Comparison of ENCODE assay signal across 15 cellular contexts in genomic region chr4:2297606-2298517, GRCh38. TPM values are rescaled to one million over a fixed set of nuclear protein-coding genes. Genes with fewer than 3 reads are reported as not detected.
DNase-seq lines count a peak whose midpoint lies in the region; ATAC-seq, FAIRE-seq and TF ChIP-seq lines count a peak whose summit lies in the region.
"Had no signal": no experiment of that assay in that cellular context is flagged by ENCODE, and none has a peak within 500 bp of the region (broad histone marks: within the 10 kb centered on the region; RNA-seq: fewer than 3 reads in every experiment).

No MANE protein-coding gene starts in this region.

- H3K79me2 ChIP-seq in astrocyte (ENCODE audit: insufficient read depth, low read length), result no peaks in the 10 kb centered on the region

- no peak for DNase-seq in CD4-positive, CD25-positive, alpha-beta regulatory T cell
- DNase-seq in NAMALWA (ENCODE audit: low spot score) (peak; percentile 77), astrocyte (ENCODE audit: low read depth) (no peak), neural crest cell (ENCODE audit: low read depth, low spot score) (no peak), COLO829 (ENCODE audit: low spot score) (no peak), NCI-H748 (lab: John Stamatoyannopoulos, UW; ENCODE audit: unreplicated experiment) (no peak)
- DNase-seq in stimulated activated CD4-positive, alpha-beta T cell treated with anti-CD3 and anti-CD28 coated beads, Interleukin-15, amount 100 ng/mL, for 24 hours, result no peak
- DNase-seq: dermis blood vessel endothelial cell, DMS79 treated with DMSO at 0.1 percent for 48 hours, NCI-H2029, NCI-H774 had no signal

- H3K4me1 Mint-ChIP-seq in CD4-positive, CD25-positive, alpha-beta regulatory T cell, result peaks cover 8 to 30% (median 14%) of the 10 kb centered on the region in 4 donors
- H3K4me1 Mint-ChIP-seq in astrocyte (ENCODE audit: low read depth, unreplicated experiment) (no peaks in the 10 kb centered on the region), neural crest cell (no peaks in the 10 kb centered on the region)

- H3K36me3 ChIP-seq in CD4-positive, CD25-positive, alpha-beta regulatory T cell (ENCODE audit: control insufficient read depth, insufficient read depth, low read length), result peaks cover 9% of the 10 kb centered on the region
- H3K36me3 ChIP-seq in astrocyte (ENCODE audit: insufficient read depth, low read length), result no peaks in the 10 kb centered on the region
- H3K36me3 ChIP-seq: ovary had no signal

- H3K4me1 ChIP-seq in CD4-positive, CD25-positive, alpha-beta regulatory T cell (ENCODE audit: control insufficient read depth, insufficient read depth, low read length, poor library complexity, severe bottlenecking), result peaks cover 3% of the 10 kb centered on the region
- H3K4me1 ChIP-seq in astrocyte (ENCODE audit: insufficient read depth, low read length), result no peaks in the 10 kb centered on the region
- H3K4me1 ChIP-seq: ascending aorta, upper lobe of left lung had no signal

- H2AFZ ChIP-seq in astrocyte (ENCODE audit: low read depth, low read length), result no peak overlapping the region

- no peak for ATAC-seq in CD4-positive, CD25-positive, alpha-beta regulatory T cell (ENCODE audit: low read depth in 2 of 2)
- ATAC-seq in GM21360 (IDR thresholded peaks at IDR 0.05; ENCODE audit: unreplicated experiment), result no peak

- no peak overlapping the region for H3K4me3 ChIP-seq in CD4-positive, CD25-positive, alpha-beta regulatory T cell (ENCODE audit: low read depth, low read length)
- H3K4me3 ChIP-seq in astrocyte (ENCODE audit: insufficient read depth, low read depth, low read length), result no peak overlapping the region
- H3K4me3 ChIP-seq: ascending aorta, ovary, upper lobe of left lung had no signal

- FAIRE-seq in astrocyte (lab: Jason Lieb, UNC), result no peak

- H3K27ac Mint-ChIP-seq in CD4-positive, CD25-positive, alpha-beta regulatory T cell, result peak overlapping the region; percentile 60 to 92 (median 64)
- peak overlapping the region; percentile 71 for H3K27ac Mint-ChIP-seq in astrocyte (ENCODE audit: unreplicated experiment)
- H3K27ac Mint-ChIP-seq in neural crest cell (ENCODE audit: unreplicated experiment), result peak overlapping the region; percentile 84

- H3K9ac ChIP-seq in astrocyte (ENCODE audit: low read length), result no peak overlapping the region

- peaks cover 0 to 2% (median 0%) of the 10 kb centered on the region in 7 donors for H3K9me3 Mint-ChIP-seq in CD4-positive, CD25-positive, alpha-beta regulatory T cell
- peaks cover 8% of the 10 kb centered on the region for H3K9me3 Mint-ChIP-seq in astrocyte (ENCODE audit: unreplicated experiment)
- peaks cover 5% of the 10 kb centered on the region for H3K9me3 Mint-ChIP-seq in neural crest cell

- no peaks in the 10 kb centered on the region for H4K20me1 ChIP-seq in astrocyte (ENCODE audit: insufficient read depth, low read length)

- H3K27me3 ChIP-seq in CD4-positive, CD25-positive, alpha-beta regulatory T cell (ENCODE audit: control insufficient read depth, insufficient read depth, low read length), result no peaks in the 10 kb centered on the region
- peaks cover 6% of the 10 kb centered on the region for H3K27me3 ChIP-seq in astrocyte (ENCODE audit: insufficient read depth, low read length)
- H3K27me3 ChIP-seq: ascending aorta, ovary, upper lobe of left lung had no signal

- peaks cover 14% of the 10 kb centered on the region for H3K36me3 Mint-ChIP-seq in CD4-positive, CD25-positive, alpha-beta regulatory T cell
- H3K36me3 Mint-ChIP-seq in astrocyte (ENCODE audit: low read depth, unreplicated experiment), result no peaks in the 10 kb centered on the region
- peaks cover 5% of the 10 kb centered on the region for H3K36me3 Mint-ChIP-seq in neural crest cell (ENCODE audit: low read depth)

- H3K4me2 ChIP-seq in astrocyte (ENCODE audit: low read length), result no peak overlapping the region

- no peak overlapping the region for H3K4me3 Mint-ChIP-seq in CD4-positive, CD25-positive, alpha-beta regulatory T cell
- no peak overlapping the region for H3K4me3 Mint-ChIP-seq in astrocyte (ENCODE audit: unreplicated experiment)
- no peak overlapping the region for H3K4me3 Mint-ChIP-seq in neural crest cell

- H3K27me3 Mint-ChIP-seq in CD4-positive, CD25-positive, alpha-beta regulatory T cell, result no peaks in the 10 kb centered on the region
- H3K27me3 Mint-ChIP-seq in astrocyte (ENCODE audit: low read depth, unreplicated experiment) (peaks cover 44% of the 10 kb centered on the region), neural crest cell (ENCODE audit: low read depth) (peaks cover 3% of the 10 kb centered on the region)

- no peaks in the 10 kb centered on the region for H3K9me3 ChIP-seq in CD4-positive, CD25-positive, alpha-beta regulatory T cell (ENCODE audit: control insufficient read depth in 2 of 2, low read length in 2 of 2)
- H3K9me3 ChIP-seq in astrocyte (ENCODE audit: insufficient read depth, low read depth, low read length), result peaks cover 6% of the 10 kb centered on the region
- H3K9me3 ChIP-seq: ascending aorta, ovary had no signal

- TF ChIP-seq CTCF in astrocyte (IDR thresholded peaks at IDR 0.05; ENCODE audit: insufficient read depth, low read depth, low read length) (no peak), neural crest cell (conservative IDR thresholded peaks at IDR 0.05) (no peak)

- no peak overlapping the region for H3K27ac ChIP-seq in CD4-positive, CD25-positive, alpha-beta regulatory T cell (ENCODE audit: insufficient read depth, low read length, poor library complexity, severe bottlenecking)
- H3K27ac ChIP-seq in astrocyte (ENCODE audit: low read depth, low read length), result no peak overlapping the region
- H3K27ac ChIP-seq: ascending aorta, ovary, upper lobe of left lung had no signal

RNA-seq across cellular contexts. Expression of gene MXD4, which starts 36.0 kb away (rescaled TPM):
- total RNA-seq in CD4-positive, CD25-positive, alpha-beta regulatory T cell, result 121 TPM
- 10 to 100 TPM; 34.3 to 60.4 (median 47.2) TPM for polyA plus RNA-seq in CD4-positive, CD25-positive, alpha-beta regulatory T cell
- total RNA-seq in astrocyte (92.0 and 92.3 TPM in 2 replicates), neural crest cell (47.1 and 54.3 TPM in 2 replicates)

RNA-seq across cellular contexts. Expression of gene HAUS3, which starts 55.9 kb away (rescaled TPM):
- total RNA-seq in CD4-positive, CD25-positive, alpha-beta regulatory T cell, result 140 TPM
- 10 to 100 TPM; 27.5 to 29.8 (median 28.4) TPM for polyA plus RNA-seq in CD4-positive, CD25-positive, alpha-beta regulatory T cell
- total RNA-seq in astrocyte, result 9.1 and 10.7 TPM in 2 replicates
- total RNA-seq in neural crest cell, result 26.1 and 26.9 TPM in 2 replicates

RNA-seq across cellular contexts. Expression of gene POLN, which starts 55.9 kb away (rescaled TPM):
- total RNA-seq in CD4-positive, CD25-positive, alpha-beta regulatory T cell, result 4.9 TPM
- 1 to 10 TPM in 1 of 4 donors, under 1 TPM in 3; 0.46 to 1.7 (median 0.92) TPM for polyA plus RNA-seq in CD4-positive, CD25-positive, alpha-beta regulatory T cell
- 3.1 and 3.6 TPM in 2 replicates for total RNA-seq in astrocyte
- total RNA-seq in neural crest cell, result 4.0 and 5.6 TPM in 2 replicates
